Comparison of ENCODE assay signal across 9 cellular contexts in genomic region chr14:50023671-50024490, GRCh38.
DNase-seq lines count a peak whose midpoint lies in the region; ATAC-seq, FAIRE-seq and TF ChIP-seq lines count a peak whose summit lies in the region.
"Had no signal": no experiment of that assay in that cellular context is flagged by ENCODE, and none has a peak within 500 bp of the region (broad histone marks: within the 10 kb centered on the region; RNA-seq: fewer than 3 reads in every experiment).

No MANE protein-coding gene starts in this region.

- DNase-seq in H54 (ENCODE audit: insufficient read length, low spot score) (no peak), body of pancreas (no peak), iris pigment epithelial cell (ENCODE audit: low read depth) (peak; percentile 73), suprapubic skin (ENCODE audit: low spot score in 2 of 2) (no peak), NCI-H1092 treated with DMSO at 0.1 percent for 48 hours (lab: John Stamatoyannopoulos, UW) (no peak), OCI-M1 (lab: John Stamatoyannopoulos, UW) (no peak), BE2C (no peak)
- no peak for DNase-seq in stimulated activated CD4-positive, alpha-beta T cell treated with anti-CD3 and anti-CD28 coated beads, Interleukin-1b, Interleukin-23, amount 100 ng/mL, for 48 hours
- DNase-seq: nephron progenitor cell had no signal

- TF ChIP-seq EP300 in suprapubic skin (IDR thresholded peaks at IDR 0.05) = no peak

- intact Hi-C loops in body of pancreas (cut with DNase I) = no loop called here

- H3K36me3 ChIP-seq in body of pancreas (replicated peaks in 1 of 2; ENCODE audit: insufficient read depth in 1 of 2, low read depth in 2 of 2) (no peaks in the 10 kb centered on the region), suprapubic skin (no peaks in the 10 kb centered on the region), BE2C (no peaks in the 10 kb centered on the region)

- TF ChIP-seq POLR2A in H54 (IDR thresholded peaks at IDR 0.05; ENCODE audit: low read depth, low read length) (no peak), body of pancreas (IDR thresholded peaks at IDR 0.05) (no peak), suprapubic skin (IDR thresholded peaks at IDR 0.05) (no peak)

- peak; percentile 31 for ATAC-seq in body of pancreas

- H3K27me3 ChIP-seq in body of pancreas (no peaks in the 10 kb centered on the region), suprapubic skin (no peaks in the 10 kb centered on the region), BE2C (no peaks in the 10 kb centered on the region)

- H3K9me3 ChIP-seq in body of pancreas = no peaks in the 10 kb centered on the region
- H3K9me3 ChIP-seq in suprapubic skin = peaks cover 3% of the 10 kb centered on the region
- peaks cover 3% of the 10 kb centered on the region; the same call in 1 of the 2 replicates for H3K9me3 ChIP-seq in BE2C

- H3K4me3 ChIP-seq in body of pancreas = no peak overlapping the region
- H3K4me3 ChIP-seq in suprapubic skin = no peak overlapping the region
- no peak overlapping the region for H3K4me3 ChIP-seq in BE2C (ENCODE audit: low read depth, low read length)

- FAIRE-seq in H54 (lab: Jason Lieb, UNC) = peak; percentile 86

- 78 to 79% methylated on average over 8 of the region's 8 CpGs for WGBS in body of pancreas, 2 donors
- 26% methylated on average over 8 of the region's 8 CpGs for WGBS in suprapubic skin

- H3K27ac ChIP-seq in body of pancreas = no peak overlapping the region
- peak overlapping the region; percentile 83 for H3K27ac ChIP-seq in suprapubic skin

- TF ChIP-seq CTCF in body of pancreas (IDR thresholded peaks at IDR 0.05) = no peak
- no peak for TF ChIP-seq CTCF in suprapubic skin (IDR thresholded peaks at IDR 0.05)
- TF ChIP-seq CTCF in BE2C (IDR thresholded peaks at IDR 0.05; ENCODE audit: low read depth, low read length) = no peak

- H3K4me1 ChIP-seq in body of pancreas = peaks cover 6% of the 10 kb centered on the region
- H3K4me1 ChIP-seq in suprapubic skin = peaks cover 28% of the 10 kb centered on the region
- H3K4me1 ChIP-seq in BE2C = no peaks in the 10 kb centered on the region
